ENCODE assay signal across 8 cellular contexts in the genomic region with DNA sequence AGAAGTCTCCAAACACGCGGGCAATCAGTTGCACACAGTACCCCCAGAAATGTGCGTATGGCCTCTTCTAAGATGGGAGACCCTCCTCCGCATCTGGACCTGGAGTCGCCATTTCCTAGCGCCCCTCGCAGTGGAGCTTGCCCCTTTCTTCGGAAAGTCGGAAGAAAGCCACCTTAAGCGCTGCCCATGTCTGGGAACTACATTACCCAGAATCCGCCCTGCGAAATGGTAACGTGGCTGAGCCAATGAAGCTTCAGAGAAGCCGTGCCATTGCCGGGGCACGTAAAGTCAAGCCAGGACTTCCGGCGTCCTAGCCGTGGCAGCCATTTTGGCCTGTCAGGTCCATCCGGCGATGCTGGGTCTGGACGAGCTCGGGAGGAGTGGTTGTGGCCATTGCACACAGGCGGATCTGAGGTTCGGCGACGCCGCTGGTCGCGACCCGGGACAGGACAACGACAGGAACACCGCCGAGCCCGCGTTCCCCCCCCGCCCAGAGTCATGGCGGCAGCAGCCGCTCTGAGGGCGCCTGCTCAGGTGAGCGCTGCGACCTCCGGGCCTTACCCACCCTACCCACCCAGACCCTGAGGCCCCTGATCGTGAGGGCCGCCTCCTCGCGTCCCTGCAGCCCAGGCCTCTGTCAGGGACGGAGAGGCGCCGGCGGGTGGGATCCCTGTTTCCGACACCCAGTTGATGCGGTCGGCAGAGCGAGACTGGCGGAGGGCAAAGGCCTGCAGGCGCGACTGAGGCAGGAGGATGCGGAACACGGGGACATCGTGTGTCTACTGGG. TPM values are rescaled to one million over a fixed set of nuclear protein-coding genes. Genes with fewer than 3 reads are reported as not detected.
DNase-seq lines count a peak whose midpoint lies in the region; ATAC-seq and TF ChIP-seq lines count a peak whose summit lies in the region.

Gene ZNF586 (plus strand): TSS at position 332 of the 787 bp plus-strand sequence. CDS start 167 bp downstream, at position 499.

- peak; percentile 85 for DNase-seq in NCI-H1092 (lab: John Stamatoyannopoulos, UW)
- DNase-seq in amniotic stem cell (lab: John Stamatoyannopoulos, UW), result peak; percentile 88
- peak; percentile 90 for DNase-seq in left ventricle myocardium inferior
- DNase-seq in prostate gland (ENCODE audit: low spot score), result peak; percentile 92
- peak; percentile 91 for DNase-seq in ureter (ENCODE audit: low spot score)

- intact Hi-C loops in left ventricle myocardium inferior (cut with micrococcal nuclease) (no loop called here), prostate gland (cut with DNase I) (no loop called here)

- H3K36me3 Mint-ChIP-seq in T-helper 1 cell treated with Interleukin-12 subunit alpha and Interleukin-12 subunit beta and Interleukin-4 antibody, amounts not matched to agents 30 μg/mL and 1 μg/mL, for 36 hours (ENCODE audit: low read depth), result peaks cover 53% of the 10 kb centered on the region

- TF ChIP-seq POLR2A in prostate gland (IDR thresholded peaks at IDR 0.05), result peak; percentile 51

- H3K4me1 ChIP-seq in left ventricle myocardium inferior (peaks cover 44% of the 10 kb centered on the region), prostate gland (replicated peaks) (no peaks in the 10 kb centered on the region)

- H3K4me3 ChIP-seq in GM08714 (ENCODE audit: low read length), result peak within 1 kb of the TSS; percentile 77
- peak within 1 kb of the TSS; percentile 100 for H3K4me3 ChIP-seq in left ventricle myocardium inferior
- H3K4me3 ChIP-seq in prostate gland, result peak within 1 kb of the TSS; percentile 59 to 86

- H3K4me1 Mint-ChIP-seq in T-helper 1 cell treated with Interleukin-12 subunit alpha and Interleukin-12 subunit beta and Interleukin-4 antibody, amounts not matched to agents 30 μg/mL and 1 μg/mL, for 36 hours (ENCODE audit: low read depth), result peaks cover 16% of the 10 kb centered on the region

- H3K27ac ChIP-seq in left ventricle myocardium inferior (replicated peaks) (peak within 1 kb of the TSS; percentile 94), prostate gland (peak within 1 kb of the TSS; percentile 67 to 86)

- peak; percentile 97 for ATAC-seq in HG02588 (IDR thresholded peaks at IDR 0.05; ENCODE audit: unreplicated experiment)

- peaks cover 54% of the 10 kb centered on the region for H3K36me3 ChIP-seq in left ventricle myocardium inferior
- H3K36me3 ChIP-seq in prostate gland, result no peaks in the 10 kb centered on the region

- TF ChIP-seq CTCF in left ventricle myocardium inferior (IDR thresholded peaks at IDR 0.05; ENCODE audit: borderline replicate concordance), result no peak
- no peak for TF ChIP-seq CTCF in prostate gland (IDR thresholded peaks at IDR 0.05)

- H3K27me3 Mint-ChIP-seq in T-helper 1 cell treated with Interleukin-12 subunit alpha and Interleukin-12 subunit beta and Interleukin-4 antibody, amounts not matched to agents 30 μg/mL and 1 μg/mL, for 36 hours (ENCODE audit: low read depth), result no peaks in the 10 kb centered on the region

- peak within 1 kb of the TSS; percentile 92 for H3K27ac Mint-ChIP-seq in T-helper 1 cell treated with Interleukin-12 subunit alpha and Interleukin-12 subunit beta and Interleukin-4 antibody, amounts not matched to agents 30 μg/mL and 1 μg/mL, for 36 hours

- H3K9me3 ChIP-seq in left ventricle myocardium inferior (replicated peaks) (peaks cover 59% of the 10 kb centered on the region), prostate gland (no peaks in the 10 kb centered on the region)

- H3K27me3 ChIP-seq in left ventricle myocardium inferior (ENCODE audit: low read depth) (no peaks in the 10 kb centered on the region), prostate gland (replicated peaks; ENCODE audit: insufficient read depth) (no peaks in the 10 kb centered on the region)

- 9% methylated on average over 32 of the region's 61 CpGs for WGBS in prostate gland

- H3K9me3 Mint-ChIP-seq in T-helper 1 cell treated with Interleukin-12 subunit alpha and Interleukin-12 subunit beta and Interleukin-4 antibody, amounts not matched to agents 30 μg/mL and 1 μg/mL, for 36 hours, result peaks cover 64% of the 10 kb centered on the region

- H3K4me3 Mint-ChIP-seq in T-helper 1 cell treated with Interleukin-12 subunit alpha and Interleukin-12 subunit beta and Interleukin-4 antibody, amounts not matched to agents 30 μg/mL and 1 μg/mL, for 36 hours, result peak within 1 kb of the TSS; percentile 90

RNA-seq across cellular contexts. Expression of gene ZNF586, which starts in this region (rescaled TPM):
- total RNA-seq in left ventricle myocardium inferior (12.0 TPM), prostate gland (10 to 100 TPM; 15.4 to 34.8 TPM), ureter (31.6 TPM)

Comparison
In these comparisons a context has a peak if more than half of its experiments do, and no peak if none do; other contexts are left out.
1. Peak in every context shown above with its lines: DNase-seq, ATAC-seq, H3K4me3 ChIP-seq and H3K27ac ChIP-seq.